ENCODE assay signal across 2 cellular contexts in the genomic region with DNA sequence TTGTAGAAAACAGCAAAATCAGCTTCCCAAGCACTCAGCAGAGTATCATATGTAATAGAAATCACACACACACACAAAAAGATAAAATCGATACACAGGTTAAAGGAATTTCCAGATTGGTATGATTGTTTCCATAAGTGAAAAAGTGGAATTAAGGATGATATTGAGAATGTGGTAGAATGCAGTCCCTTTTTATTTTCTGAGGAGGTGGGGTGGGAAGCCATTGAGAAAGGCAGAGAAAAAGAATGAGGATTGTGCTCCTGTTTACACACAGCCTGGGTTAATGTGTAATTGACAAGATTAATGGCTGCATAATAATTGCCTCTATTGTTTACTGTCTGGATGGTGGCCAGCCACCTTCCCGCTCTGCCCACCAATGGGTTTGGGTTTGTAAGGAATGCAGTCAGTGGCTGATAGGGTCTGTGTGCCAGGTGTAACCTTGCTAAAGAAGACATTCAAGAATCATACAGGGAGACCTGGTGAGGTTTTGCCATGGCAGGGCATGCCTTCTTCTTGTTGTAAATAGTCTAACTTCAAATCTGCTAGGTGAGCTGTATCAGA.
TF ChIP-seq lines count a peak whose summit lies in the region.

No MANE protein-coding gene starts in this region.

TF ChIP-seq in SK-N-SH, 30 proteins besides CTCF, POLR2A, EP300 and RAD21 (continued from another document):
- TF ChIP-seq, protein P1, sequence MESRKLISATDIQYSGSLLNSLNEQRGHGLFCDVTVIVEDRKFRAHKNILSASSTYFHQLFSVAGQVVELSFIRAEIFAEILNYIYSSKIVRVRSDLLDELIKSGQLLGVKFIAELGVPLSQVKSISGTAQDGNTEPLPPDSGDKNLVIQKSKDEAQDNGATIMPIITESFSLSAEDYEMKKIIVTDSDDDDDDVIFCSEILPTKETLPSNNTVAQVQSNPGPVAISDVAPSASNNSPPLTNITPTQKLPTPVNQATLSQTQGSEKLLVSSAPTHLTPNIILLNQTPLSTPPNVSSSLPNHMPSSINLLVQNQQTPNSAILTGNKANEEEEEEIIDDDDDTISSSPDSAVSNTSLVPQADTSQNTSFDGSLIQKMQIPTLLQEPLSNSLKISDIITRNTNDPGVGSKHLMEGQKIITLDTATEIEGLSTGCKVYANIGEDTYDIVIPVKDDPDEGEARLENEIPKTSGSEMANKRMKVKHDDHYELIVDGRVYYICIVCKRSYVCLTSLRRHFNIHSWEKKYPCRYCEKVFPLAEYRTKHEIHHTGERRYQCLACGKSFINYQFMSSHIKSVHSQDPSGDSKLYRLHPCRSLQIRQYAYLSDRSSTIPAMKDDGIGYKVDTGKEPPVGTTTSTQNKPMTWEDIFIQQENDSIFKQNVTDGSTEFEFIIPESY (IDR thresholded peaks at IDR 0.05; ENCODE audit: borderline replicate concordance, low read depth): no peak
- no peak for TF ChIP-seq ELF1 (IDR thresholded peaks at IDR 0.05)
- no peak for TF ChIP-seq GATA2 (CRISPR knock-in tag; IDR thresholded peaks at IDR 0.05)
- no peak for TF ChIP-seq MXI1 (IDR thresholded peaks at IDR 0.05; ENCODE audit: low read depth, low read length)
- TF ChIP-seq, protein P2, sequence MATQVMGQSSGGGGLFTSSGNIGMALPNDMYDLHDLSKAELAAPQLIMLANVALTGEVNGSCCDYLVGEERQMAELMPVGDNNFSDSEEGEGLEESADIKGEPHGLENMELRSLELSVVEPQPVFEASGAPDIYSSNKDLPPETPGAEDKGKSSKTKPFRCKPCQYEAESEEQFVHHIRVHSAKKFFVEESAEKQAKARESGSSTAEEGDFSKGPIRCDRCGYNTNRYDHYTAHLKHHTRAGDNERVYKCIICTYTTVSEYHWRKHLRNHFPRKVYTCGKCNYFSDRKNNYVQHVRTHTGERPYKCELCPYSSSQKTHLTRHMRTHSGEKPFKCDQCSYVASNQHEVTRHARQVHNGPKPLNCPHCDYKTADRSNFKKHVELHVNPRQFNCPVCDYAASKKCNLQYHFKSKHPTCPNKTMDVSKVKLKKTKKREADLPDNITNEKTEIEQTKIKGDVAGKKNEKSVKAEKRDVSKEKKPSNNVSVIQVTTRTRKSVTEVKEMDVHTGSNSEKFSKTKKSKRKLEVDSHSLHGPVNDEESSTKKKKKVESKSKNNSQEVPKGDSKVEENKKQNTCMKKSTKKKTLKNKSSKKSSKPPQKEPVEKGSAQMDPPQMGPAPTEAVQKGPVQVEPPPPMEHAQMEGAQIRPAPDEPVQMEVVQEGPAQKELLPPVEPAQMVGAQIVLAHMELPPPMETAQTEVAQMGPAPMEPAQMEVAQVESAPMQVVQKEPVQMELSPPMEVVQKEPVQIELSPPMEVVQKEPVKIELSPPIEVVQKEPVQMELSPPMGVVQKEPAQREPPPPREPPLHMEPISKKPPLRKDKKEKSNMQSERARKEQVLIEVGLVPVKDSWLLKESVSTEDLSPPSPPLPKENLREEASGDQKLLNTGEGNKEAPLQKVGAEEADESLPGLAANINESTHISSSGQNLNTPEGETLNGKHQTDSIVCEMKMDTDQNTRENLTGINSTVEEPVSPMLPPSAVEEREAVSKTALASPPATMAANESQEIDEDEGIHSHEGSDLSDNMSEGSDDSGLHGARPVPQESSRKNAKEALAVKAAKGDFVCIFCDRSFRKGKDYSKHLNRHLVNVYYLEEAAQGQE (IDR thresholded peaks at IDR 0.05; ENCODE audit: low read depth, low read length): no peak

TF ChIP-seq in HepG2, 621 proteins besides CTCF, POLR2A, EP300 and RAD21 (continued from another document and continues in another):
- TF ChIP-seq, protein P2 (IDR thresholded peaks at IDR 0.05; ENCODE audit: borderline replicate concordance in 1 of 2, low read depth in 1 of 2, low read length in 2 of 2): 0 out of 4 replicates have a peak, but pooled peaks of 1 of the 2 experiments have one; percentile 31
- no peak for TF ChIP-seq ZNF224 (CRISPR knock-in tag; IDR thresholded peaks at IDR 0.05)
- TF ChIP-seq, protein P3, sequence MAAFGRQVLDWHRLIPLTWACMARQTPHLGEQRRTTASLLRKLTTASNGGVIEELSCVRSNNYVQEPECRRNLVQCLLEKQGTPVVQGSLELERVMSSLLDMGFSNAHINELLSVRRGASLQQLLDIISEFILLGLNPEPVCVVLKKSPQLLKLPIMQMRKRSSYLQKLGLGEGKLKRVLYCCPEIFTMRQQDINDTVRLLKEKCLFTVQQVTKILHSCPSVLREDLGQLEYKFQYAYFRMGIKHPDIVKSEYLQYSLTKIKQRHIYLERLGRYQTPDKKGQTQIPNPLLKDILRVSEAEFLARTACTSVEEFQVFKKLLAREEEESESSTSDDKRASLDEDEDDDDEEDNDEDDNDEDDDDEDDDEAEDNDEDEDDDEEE (CRISPR knock-in tag; IDR thresholded peaks at IDR 0.05): no peak
- TF ChIP-seq, protein P4, sequence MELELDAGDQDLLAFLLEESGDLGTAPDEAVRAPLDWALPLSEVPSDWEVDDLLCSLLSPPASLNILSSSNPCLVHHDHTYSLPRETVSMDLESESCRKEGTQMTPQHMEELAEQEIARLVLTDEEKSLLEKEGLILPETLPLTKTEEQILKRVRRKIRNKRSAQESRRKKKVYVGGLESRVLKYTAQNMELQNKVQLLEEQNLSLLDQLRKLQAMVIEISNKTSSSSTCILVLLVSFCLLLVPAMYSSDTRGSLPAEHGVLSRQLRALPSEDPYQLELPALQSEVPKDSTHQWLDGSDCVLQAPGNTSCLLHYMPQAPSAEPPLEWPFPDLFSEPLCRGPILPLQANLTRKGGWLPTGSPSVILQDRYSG (CRISPR knock-in tag; IDR thresholded peaks at IDR 0.05): no peak
- TF ChIP-seq ZNF747 (CRISPR knock-in tag; IDR thresholded peaks at IDR 0.05; ENCODE audit: borderline replicate concordance): no peak
- peak; percentile 72; the same call in 1 of the 2 replicates for TF ChIP-seq NCOR1 (IDR thresholded peaks at IDR 0.05; ENCODE audit: borderline replicate concordance, low read length)
- peak; percentile 56; the same call in 1 of the 2 replicates for TF ChIP-seq ZNF652 (CRISPR knock-in tag; IDR thresholded peaks at IDR 0.05; ENCODE audit: borderline replicate concordance, low read depth)
- no peak for TF ChIP-seq ZFP62 (CRISPR knock-in tag; IDR thresholded peaks at IDR 0.05)
- peak; percentile 60; the same call in 1 of the 2 replicates for TF ChIP-seq RARA (CRISPR knock-in tag; IDR thresholded peaks at IDR 0.05)
- TF ChIP-seq ZEB1 (IDR thresholded peaks at IDR 0.05; ENCODE audit: insufficient replicate concordance, low read depth): peak; percentile 41
- TF ChIP-seq ZNF292 (CRISPR knock-in tag; IDR thresholded peaks at IDR 0.05; ENCODE audit: borderline replicate concordance, low read depth): no peak; the same call in 1 of the 2 replicates
- TF ChIP-seq MED1 (CRISPR knock-in tag; IDR thresholded peaks at IDR 0.05): peak; percentile 81
- TF ChIP-seq, protein P5, sequence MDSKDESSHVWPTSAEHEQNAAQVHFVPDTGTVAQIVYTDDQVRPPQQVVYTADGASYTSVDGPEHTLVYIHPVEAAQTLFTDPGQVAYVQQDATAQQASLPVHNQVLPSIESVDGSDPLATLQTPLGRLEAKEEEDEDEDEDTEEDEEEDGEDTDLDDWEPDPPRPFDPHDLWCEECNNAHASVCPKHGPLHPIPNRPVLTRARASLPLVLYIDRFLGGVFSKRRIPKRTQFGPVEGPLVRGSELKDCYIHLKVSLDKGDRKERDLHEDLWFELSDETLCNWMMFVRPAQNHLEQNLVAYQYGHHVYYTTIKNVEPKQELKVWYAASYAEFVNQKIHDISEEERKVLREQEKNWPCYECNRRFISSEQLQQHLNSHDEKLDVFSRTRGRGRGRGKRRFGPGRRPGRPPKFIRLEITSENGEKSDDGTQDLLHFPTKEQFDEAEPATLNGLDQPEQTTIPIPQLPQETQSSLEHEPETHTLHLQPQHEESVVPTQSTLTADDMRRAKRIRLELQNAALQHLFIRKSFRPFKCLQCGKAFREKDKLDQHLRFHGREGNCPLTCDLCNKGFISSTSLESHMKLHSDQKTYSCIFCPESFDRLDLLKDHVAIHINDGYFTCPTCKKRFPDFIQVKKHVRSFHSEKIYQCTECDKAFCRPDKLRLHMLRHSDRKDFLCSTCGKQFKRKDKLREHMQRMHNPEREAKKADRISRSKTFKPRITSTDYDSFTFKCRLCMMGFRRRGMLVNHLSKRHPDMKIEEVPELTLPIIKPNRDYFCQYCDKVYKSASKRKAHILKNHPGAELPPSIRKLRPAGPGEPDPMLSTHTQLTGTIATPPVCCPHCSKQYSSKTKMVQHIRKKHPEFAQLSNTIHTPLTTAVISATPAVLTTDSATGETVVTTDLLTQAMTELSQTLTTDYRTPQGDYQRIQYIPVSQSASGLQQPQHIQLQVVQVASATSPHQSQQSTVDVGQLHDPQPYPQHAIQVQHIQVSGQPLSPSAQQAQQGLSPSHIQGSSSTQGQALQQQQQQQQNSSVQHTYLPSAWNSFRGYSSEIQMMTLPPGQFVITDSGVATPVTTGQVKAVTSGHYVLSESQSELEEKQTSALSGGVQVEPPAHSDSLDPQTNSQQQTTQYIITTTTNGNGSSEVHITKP (CRISPR knock-in tag; IDR thresholded peaks at IDR 0.05; ENCODE audit: low read depth): 0 out of 2 replicates have a peak, but pooled peaks have one; percentile 21
- TF ChIP-seq ZC3H4 (CRISPR knock-in tag; IDR thresholded peaks at IDR 0.05; ENCODE audit: borderline replicate concordance): no peak
- TF ChIP-seq, protein P6, sequence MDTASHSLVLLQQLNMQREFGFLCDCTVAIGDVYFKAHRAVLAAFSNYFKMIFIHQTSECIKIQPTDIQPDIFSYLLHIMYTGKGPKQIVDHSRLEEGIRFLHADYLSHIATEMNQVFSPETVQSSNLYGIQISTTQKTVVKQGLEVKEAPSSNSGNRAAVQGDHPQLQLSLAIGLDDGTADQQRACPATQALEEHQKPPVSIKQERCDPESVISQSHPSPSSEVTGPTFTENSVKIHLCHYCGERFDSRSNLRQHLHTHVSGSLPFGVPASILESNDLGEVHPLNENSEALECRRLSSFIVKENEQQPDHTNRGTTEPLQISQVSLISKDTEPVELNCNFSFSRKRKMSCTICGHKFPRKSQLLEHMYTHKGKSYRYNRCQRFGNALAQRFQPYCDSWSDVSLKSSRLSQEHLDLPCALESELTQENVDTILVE (CRISPR knock-in tag; IDR thresholded peaks at IDR 0.05): no peak
- no peak for TF ChIP-seq KDM5A (IDR thresholded peaks at IDR 0.05; ENCODE audit: borderline replicate concordance, low read length)
- TF ChIP-seq TBX3 (IDR thresholded peaks at IDR 0.05; ENCODE audit: borderline replicate concordance): peak; percentile 74
- TF ChIP-seq, protein P7, sequence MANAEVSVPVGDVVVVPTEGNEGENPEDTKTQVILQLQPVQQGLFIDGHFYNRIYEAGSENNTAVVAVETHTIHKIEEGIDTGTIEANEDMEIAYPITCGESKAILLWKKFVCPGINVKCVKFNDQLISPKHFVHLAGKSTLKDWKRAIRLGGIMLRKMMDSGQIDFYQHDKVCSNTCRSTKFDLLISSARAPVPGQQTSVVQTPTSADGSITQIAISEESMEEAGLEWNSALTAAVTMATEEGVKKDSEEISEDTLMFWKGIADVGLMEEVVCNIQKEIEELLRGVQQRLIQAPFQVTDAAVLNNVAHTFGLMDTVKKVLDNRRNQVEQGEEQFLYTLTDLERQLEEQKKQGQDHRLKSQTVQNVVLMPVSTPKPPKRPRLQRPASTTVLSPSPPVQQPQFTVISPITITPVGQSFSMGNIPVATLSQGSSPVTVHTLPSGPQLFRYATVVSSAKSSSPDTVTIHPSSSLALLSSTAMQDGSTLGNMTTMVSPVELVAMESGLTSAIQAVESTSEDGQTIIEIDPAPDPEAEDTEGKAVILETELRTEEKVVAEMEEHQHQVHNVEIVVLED (CRISPR knock-in tag; IDR thresholded peaks at IDR 0.05; ENCODE audit: borderline replicate concordance): no peak
- TF ChIP-seq RFXANK (CRISPR knock-in tag; IDR thresholded peaks at IDR 0.05): 0 out of 2 replicates have a peak, but pooled peaks have one; percentile 54
- no peak for TF ChIP-seq ZBTB20 (CRISPR knock-in tag; IDR thresholded peaks at IDR 0.05; ENCODE audit: borderline replicate concordance, low read depth)
- 0 out of 2 replicates have a peak, but pooled peaks have one; percentile 39 for TF ChIP-seq MXD4 (CRISPR knock-in tag; IDR thresholded peaks at IDR 0.05)
- TF ChIP-seq MIER2 (CRISPR knock-in tag; IDR thresholded peaks at IDR 0.05): 0 out of 2 replicates have a peak, but pooled peaks have one; percentile 34
- TF ChIP-seq NR2F6 (IDR thresholded peaks at IDR 0.05): no peak
- TF ChIP-seq NR2F6 (CRISPR knock-in tag; IDR thresholded peaks at IDR 0.05): 0 out of 2 replicates have a peak, but pooled peaks have one; percentile 9
- TF ChIP-seq, protein P8, sequence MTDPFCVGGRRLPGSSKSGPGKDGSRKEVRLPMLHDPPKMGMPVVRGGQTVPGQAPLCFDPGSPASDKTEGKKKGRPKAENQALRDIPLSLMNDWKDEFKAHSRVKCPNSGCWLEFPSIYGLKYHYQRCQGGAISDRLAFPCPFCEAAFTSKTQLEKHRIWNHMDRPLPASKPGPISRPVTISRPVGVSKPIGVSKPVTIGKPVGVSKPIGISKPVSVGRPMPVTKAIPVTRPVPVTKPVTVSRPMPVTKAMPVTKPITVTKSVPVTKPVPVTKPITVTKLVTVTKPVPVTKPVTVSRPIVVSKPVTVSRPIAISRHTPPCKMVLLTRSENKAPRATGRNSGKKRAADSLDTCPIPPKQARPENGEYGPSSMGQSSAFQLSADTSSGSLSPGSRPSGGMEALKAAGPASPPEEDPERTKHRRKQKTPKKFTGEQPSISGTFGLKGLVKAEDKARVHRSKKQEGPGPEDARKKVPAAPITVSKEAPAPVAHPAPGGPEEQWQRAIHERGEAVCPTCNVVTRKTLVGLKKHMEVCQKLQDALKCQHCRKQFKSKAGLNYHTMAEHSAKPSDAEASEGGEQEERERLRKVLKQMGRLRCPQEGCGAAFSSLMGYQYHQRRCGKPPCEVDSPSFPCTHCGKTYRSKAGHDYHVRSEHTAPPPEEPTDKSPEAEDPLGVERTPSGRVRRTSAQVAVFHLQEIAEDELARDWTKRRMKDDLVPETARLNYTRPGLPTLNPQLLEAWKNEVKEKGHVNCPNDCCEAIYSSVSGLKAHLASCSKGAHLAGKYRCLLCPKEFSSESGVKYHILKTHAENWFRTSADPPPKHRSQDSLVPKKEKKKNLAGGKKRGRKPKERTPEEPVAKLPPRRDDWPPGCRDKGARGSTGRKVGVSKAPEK (CRISPR knock-in tag; IDR thresholded peaks at IDR 0.05; ENCODE audit: borderline replicate concordance): no peak
- TF ChIP-seq FOSL2 (CRISPR knock-in tag; IDR thresholded peaks at IDR 0.05): peak; percentile 45; the same call in 1 of the 2 replicates
- TF ChIP-seq RFX5 (IDR thresholded peaks at IDR 0.05; ENCODE audit: low read depth, low read length): peak; percentile 77
